Comparison of ENCODE assay signal across 20 cellular contexts in genomic region chr4:116015062-116015461, GRCh38.
A peak's percentile ranks its signal among the peaks of the same experiment; 100 is the strongest.
DNase-seq lines count a peak whose midpoint lies in the region; ATAC-seq, FAIRE-seq and TF ChIP-seq lines count a peak whose summit lies in the region.
"Had no signal": no experiment of that assay in that cellular context is flagged by ENCODE, and none has a peak within 500 bp of the region (broad histone marks: within the 10 kb centered on the region; RNA-seq: fewer than 3 reads in every experiment).

No MANE protein-coding gene starts in this region.

- POLR2A ChIA-PET in MCF 10A (lab: Yijun Ruan, JAX): no interaction called here
- POLR2A ChIA-PET in GM12878 (lab: Charles Lee): interaction anchor here (0.6 kb wide), 1 partner anchor 20 kb away, joined by 3 read pairs; no protein-coding TSS in a partner anchor

- no peak overlapping the region for H3K27ac Mint-ChIP-seq in MCF 10A (ENCODE audit: low read depth, unreplicated experiment)
- H3K27ac Mint-ChIP-seq: T-helper 1 cell treated with Interleukin-12 subunit alpha and Interleukin-12 subunit beta and Interleukin-4 antibody, amounts not matched to agents 30 μg/mL and 1 μg/mL, for 36 hours had no signal

- H2BK5ac ChIP-seq in mesendoderm (ENCODE audit: low read length): no peak overlapping the region

- H3K27me3 ChIP-seq in breast epithelium: no peaks in the 10 kb centered on the region
- H3K27me3 ChIP-seq in Karpas-422 (ENCODE audit: low read length): no peaks in the 10 kb centered on the region
- no peaks in the 10 kb centered on the region for H3K27me3 ChIP-seq in GM12878 (replicated peaks in 1 of 2; ENCODE audit: control insufficient read depth in 2 of 2, insufficient read depth in 2 of 2, low read length in 1 of 2)
- H3K27me3 ChIP-seq in mesendoderm (ENCODE audit: insufficient read depth, low read length, poor library complexity): no peaks in the 10 kb centered on the region
- H3K27me3 ChIP-seq in right cardiac atrium (ENCODE audit: control insufficient read depth, insufficient read depth): no peaks in the 10 kb centered on the region

- H2BK15ac ChIP-seq in mesendoderm (replicated peaks; ENCODE audit: low read depth): no peak overlapping the region

- BruUV-seq in MCF 10A (replicated peaks; lab: Mats Ljungman, UMichigan): no TSS peak
- BruUV-seq in GM12878 (replicated peaks; lab: Mats Ljungman, UMichigan): no TSS peak

- peaks cover 13% of the 10 kb centered on the region for H3K4me1 Mint-ChIP-seq in MCF 10A (ENCODE audit: insufficient read depth, unreplicated experiment)

- H3K9me3 Mint-ChIP-seq in MCF 10A (ENCODE audit: unreplicated experiment): peaks cover 11% of the 10 kb centered on the region

- no peak for TF ChIP-seq EP300 in GM12878 (IDR thresholded peaks at IDR 0.05; ENCODE audit: borderline replicate concordance in 1 of 2, control insufficient read depth in 1 of 2, low read depth in 2 of 2, low read length in 2 of 2)

- H3K79me2 ChIP-seq in Karpas-422 (ENCODE audit: low read length) (no peaks in the 10 kb centered on the region), GM12878 (ENCODE audit: control insufficient read depth, insufficient read depth, low read length) (no peaks in the 10 kb centered on the region), mesendoderm (ENCODE audit: control insufficient read depth, insufficient read depth, low read length) (no peaks in the 10 kb centered on the region)

- H3K18ac ChIP-seq in mesendoderm (ENCODE audit: low read length): no peak overlapping the region

- intact Hi-C loops in MCF 10A (cut with micrococcal nuclease): no loop called here
- intact Hi-C loops in breast epithelium (cut with DNase I; ENCODE audit: low total_unique reads): no loop called here
- intact Hi-C loops in GM12878 (cut with micrococcal nuclease; ENCODE audit: unreplicated experiment): no loop called here
- intact Hi-C loops in right cardiac atrium (cut with DNase I): no loop called here

- no peak overlapping the region for H4K8ac ChIP-seq in mesendoderm (ENCODE audit: low read depth, low read length)

- in situ Hi-C loops in GM12878 (cut with MboI): no loop called here

- TF ChIP-seq CTCF in MCF 10A (IDR thresholded peaks at IDR 0.05; ENCODE audit: unreplicated experiment): no peak
- no peak for TF ChIP-seq CTCF in breast epithelium (IDR thresholded peaks at IDR 0.05)
- no peak for TF ChIP-seq CTCF in GM12878 (IDR thresholded peaks at IDR 0.05 in 2 of 3, conservative IDR thresholded peaks at IDR 0.05 in 1 of 3; ENCODE audit: control insufficient read depth in 2 of 3, extremely low read depth in 1 of 3, insufficient read depth in 1 of 3, low read depth in 3 of 3, low read length in 3 of 3)

- no peak overlapping the region for H3K56ac ChIP-seq in mesendoderm (ENCODE audit: low read length)

- no peak for TF ChIP-seq RAD21 in GM12878 (IDR thresholded peaks at IDR 0.05; ENCODE audit: insufficient read depth, low read depth, low read length)

- H4K5ac ChIP-seq in mesendoderm (ENCODE audit: low read length): no peak overlapping the region

- no peaks in the 10 kb centered on the region for H3K4me1 ChIP-seq in breast epithelium
- no peaks in the 10 kb centered on the region for H3K4me1 ChIP-seq in Karpas-422 (ENCODE audit: low read length)
- no peaks in the 10 kb centered on the region for H3K4me1 ChIP-seq in GM12878 (ENCODE audit: control insufficient read depth, insufficient read depth, low read length)
- no peaks in the 10 kb centered on the region for H3K4me1 ChIP-seq in mesendoderm (ENCODE audit: control insufficient read depth, low read depth, low read length)
- H3K4me1 ChIP-seq in right cardiac atrium (ENCODE audit: control insufficient read depth, insufficient read depth, low read length): no peaks in the 10 kb centered on the region

- no peak overlapping the region for H3K4ac ChIP-seq in mesendoderm (ENCODE audit: low read depth, low read length)

- H3K9me3 ChIP-seq in breast epithelium: peaks cover 31 to 54% of the 10 kb centered on the region in 2 donors
- H3K9me3 ChIP-seq in Karpas-422 (ENCODE audit: low read length): peaks cover 40% of the 10 kb centered on the region
- peaks cover 27% of the 10 kb centered on the region; the same call in 2 of the 3 replicates for H3K9me3 ChIP-seq in GM12878 (replicated peaks; ENCODE audit: control insufficient read depth, insufficient read depth, low read length)
- peaks cover 8% of the 10 kb centered on the region for H3K9me3 ChIP-seq in right cardiac atrium (ENCODE audit: control insufficient read depth, low read length)
- H3K9me3 ChIP-seq: SK-N-SH had no signal

- no peak for ATAC-seq in GM12878
- no peak for ATAC-seq in right cardiac atrium

- H3K4me3 Mint-ChIP-seq in MCF 10A (ENCODE audit: unreplicated experiment): no peak overlapping the region
- H3K4me3 Mint-ChIP-seq: T-helper 1 cell treated with Interleukin-12 subunit alpha and Interleukin-12 subunit beta and Interleukin-4 antibody, amounts not matched to agents 30 μg/mL and 1 μg/mL, for 36 hours had no signal

- H3K27ac ChIP-seq in breast epithelium (peak overlapping the region in 1 of 2 donors; percentile 63), Karpas-422 (ENCODE audit: low read length) (no peak overlapping the region), GM12878 (ENCODE audit: control insufficient read depth, insufficient read depth) (no peak overlapping the region), mesendoderm (ENCODE audit: low read depth, low read length) (no peak overlapping the region), right cardiac atrium (ENCODE audit: low read length) (no peak overlapping the region)
- H3K27ac ChIP-seq: KMS-11 had no signal

- SMC1A ChIA-PET in GM12878 (lab: Charles Lee; ENCODE audit: uncharacterized antibody, unreplicated experiment): no interaction called here

- TF ChIP-seq POLR2A in breast epithelium (IDR thresholded peaks at IDR 0.05): no peak
- no peak for TF ChIP-seq POLR2A in GM12878 (IDR thresholded peaks at IDR 0.05; ENCODE audit: low read depth, low read length)

- CTCF ChIA-PET in MCF 10A (lab: Yijun Ruan, JAX) (no interaction called here), GM12878 (lab: Yijun Ruan, JAX) (no interaction called here)

- H2BK120ac ChIP-seq in mesendoderm (ENCODE audit: low read depth, low read length): no peak overlapping the region

- H3K23ac ChIP-seq in mesendoderm (ENCODE audit: low read length): no peak overlapping the region

- H3K4me2 ChIP-seq in Karpas-422 (ENCODE audit: low read depth, low read length, poor library complexity, severe bottlenecking): no peak overlapping the region
- H3K4me2 ChIP-seq in GM12878 (ENCODE audit: control insufficient read depth, insufficient read depth): no peak overlapping the region
- no peak overlapping the region for H3K4me2 ChIP-seq in mesendoderm (ENCODE audit: low read length)
- H3K4me2 ChIP-seq: KMS-11, SK-N-SH had no signal

- FAIRE-seq in GM12878 (lab: Jason Lieb, UNC): no peak
- FAIRE-seq: D721Med, HTR-8/SVneo had no signal

- 6% methylated on average over 1 of the region's 1 CpG for WGBS in GM12878 (ENCODE audit: insufficient coverage, insufficient replicate concordance, low lambda C conversion rate, missing lambda C conversion rate)
- WGBS in mesendoderm (ENCODE audit: extremely low coverage, insufficient coverage, low lambda C conversion rate): no CpG with 5 or more reads among the region's 1 CpG
- WGBS in right cardiac atrium: 56% methylated on average over 1 of the region's 1 CpG

- no peak overlapping the region for H3K4me3 ChIP-seq in breast epithelium
- no peak overlapping the region for H3K4me3 ChIP-seq in Karpas-422 (ENCODE audit: low read length)
- H3K4me3 ChIP-seq in GM12878: no peak overlapping the region
- no peak overlapping the region for H3K4me3 ChIP-seq in mesendoderm (ENCODE audit: low read length)
- H3K4me3 ChIP-seq in right cardiac atrium (ENCODE audit: low read length): no peak overlapping the region
- H3K4me3 ChIP-seq: PC-9 had no signal

- H2AFZ ChIP-seq in Karpas-422 (ENCODE audit: low read length) (no peak overlapping the region), GM12878 (ENCODE audit: control insufficient read depth, low read depth, low read length) (no peak overlapping the region)
- H2AFZ ChIP-seq: PC-9 had no signal

- H3K36me3 ChIP-seq in breast epithelium (peaks cover 4% of the 10 kb centered on the region), Karpas-422 (ENCODE audit: insufficient read depth, low read length) (no peaks in the 10 kb centered on the region), GM12878 (ENCODE audit: control insufficient read depth in 2 of 2, insufficient read depth in 2 of 2, low read length in 1 of 2) (no peaks in the 10 kb centered on the region), mesendoderm (ENCODE audit: control insufficient read depth, insufficient read depth, low read length) (no peaks in the 10 kb centered on the region)

- no peaks in the 10 kb centered on the region for H3K27me3 Mint-ChIP-seq in MCF 10A (ENCODE audit: insufficient read depth, unreplicated experiment)

- no peak overlapping the region for H2AK5ac ChIP-seq in mesendoderm (ENCODE audit: low read length)

- RAD21 ChIA-PET in GM12878 (lab: Charles Lee; ENCODE audit: unreplicated experiment): no interaction called here

- peak; percentile 13 for DNase-seq in MCF 10A (ENCODE audit: unreplicated experiment)
- DNase-seq in breast epithelium (ENCODE audit: low spot score in 2 of 2): no peak
- DNase-seq in Karpas-422: peak; percentile 52
- no peak for DNase-seq in GM12878 (ENCODE audit: low read depth, low spot score)
- DNase-seq in mesendoderm: peak; percentile 30
- no peak for DNase-seq in HuH-7.5 (ENCODE audit: low spot score)
- no peak for DNase-seq in right cardiac atrium
- DNase-seq in SKM-1 (lab: John Stamatoyannopoulos, UW; ENCODE audit: unreplicated experiment): no peak
- DNase-seq: HCEC 1CT; NCI-H146; NCI-H2107; NCI-H226; NCI-H526 treated with DMSO at 0.1 percent for 48 hours; NK-92 treated with Interleukin-12 subunit alpha and Interleukin-12 subunit beta, amount 100 ng/mL, for 24 hours; PC-9; SK-N-SH had no signal

- H4K20me1 ChIP-seq in Karpas-422 (ENCODE audit: insufficient read depth, low read depth, low read length): no peaks in the 10 kb centered on the region
- no peaks in the 10 kb centered on the region for H4K20me1 ChIP-seq in GM12878 (ENCODE audit: control insufficient read depth, insufficient read depth)

- no peak overlapping the region for H3K9ac ChIP-seq in Karpas-422 (ENCODE audit: low read length)
- no peak overlapping the region for H3K9ac ChIP-seq in GM12878 (ENCODE audit: control insufficient read depth, insufficient read depth, low read length)
- H3K9ac ChIP-seq in mesendoderm (ENCODE audit: low read length): no peak overlapping the region
- H3K9ac ChIP-seq: KMS-11, SK-N-SH had no signal

- no peaks in the 10 kb centered on the region for H3K79me1 ChIP-seq in mesendoderm (ENCODE audit: low read length)

- no peaks in the 10 kb centered on the region for H3K36me3 Mint-ChIP-seq in MCF 10A (ENCODE audit: insufficient read depth, unreplicated experiment)

- no peaks in the 10 kb centered on the region for H3K9me2 ChIP-seq in Karpas-422 (replicated peaks; ENCODE audit: insufficient read depth, low read length)
- H3K9me2 ChIP-seq: SK-N-SH had no signal

TF ChIP-seq in GM12878, 131 proteins besides CTCF, POLR2A, EP300 and RAD21 (continues in another document):
- TF ChIP-seq YY1 (IDR thresholded peaks at IDR 0.05; ENCODE audit: low read depth, low read length) (0 out of 2 replicates have a peak, but pooled peaks have one; percentile 43), CREM (IDR thresholded peaks at IDR 0.05; ENCODE audit: low read depth) (no peak)

Comparison
In these comparisons a context has a peak if more than half of its experiments do, and no peak if none do; other contexts are left out.
1. DNase-seq: peak in MCF 10A (single experiment), Karpas-422 (single experiment) and mesendoderm (single experiment); none in breast epithelium (0 of 2), GM12878 (single experiment), HuH-7.5 (single experiment), right cardiac atrium (0 of 3) and SKM-1 (single experiment).